In the genomic region with DNA sequence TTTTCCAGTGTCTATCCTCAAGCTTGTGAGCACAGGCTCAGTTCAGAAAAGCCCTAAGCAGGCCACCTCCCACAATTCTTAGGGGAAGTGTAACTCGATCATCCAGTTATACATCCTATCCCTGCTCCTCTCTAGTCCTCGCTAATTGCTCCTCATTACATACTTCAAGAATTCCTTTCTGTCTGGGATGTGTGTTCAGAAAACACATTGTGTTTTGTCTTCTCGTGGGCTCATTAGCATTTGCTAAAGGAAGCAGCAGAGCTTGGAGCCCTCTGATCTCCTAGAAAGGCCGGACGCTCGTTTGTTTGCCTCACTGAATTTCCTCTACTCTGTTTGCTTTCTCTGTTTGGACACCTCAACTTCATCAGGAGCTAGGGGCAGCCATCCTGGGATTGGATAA, we compare ENCODE assay signal across 10 cellular contexts.
A peak's percentile ranks its signal among the peaks of the same experiment; 100 is the strongest.
DNase-seq lines count a peak whose midpoint lies in the region; ATAC-seq, FAIRE-seq and TF ChIP-seq lines count a peak whose summit lies in the region.
"Had no signal": no experiment of that assay in that cellular context is flagged by ENCODE, and none has a peak within 500 bp of the region (broad histone marks: within the 10 kb centered on the region; RNA-seq: fewer than 3 reads in every experiment).

No MANE protein-coding gene starts in this region.

- peaks cover 5% of the 10 kb centered on the region for H3K9me3 Mint-ChIP-seq in endothelial cell (ENCODE audit: unreplicated experiment)

- intact Hi-C loops in pancreas (cut with DNase I), result no loop called here

- no peaks in the 10 kb centered on the region for H3K9me2 ChIP-seq in GM23248 (ENCODE audit: insufficient read depth)

- no peak overlapping the region for H3K4me2 ChIP-seq in GM23248 (ENCODE audit: unreplicated experiment)

- H3K27me3 Mint-ChIP-seq in endothelial cell (ENCODE audit: unreplicated experiment) (peaks cover 2% of the 10 kb centered on the region), T-helper 17 cell (peaks cover 6% of the 10 kb centered on the region)

- FAIRE-seq in pancreas (lab: Jason Lieb, UNC), result no peak

- H3K4me1 Mint-ChIP-seq in endothelial cell (ENCODE audit: unreplicated experiment) (peaks cover 23% of the 10 kb centered on the region), T-helper 17 cell (no peaks in the 10 kb centered on the region)

- H3K4me3 ChIP-seq in GM23248 (no peak overlapping the region), pancreas (no peak overlapping the region)
- H3K4me3 ChIP-seq: transverse colon had no signal

- H4K20me1 ChIP-seq in GM23248 (ENCODE audit: insufficient read depth), result no peaks in the 10 kb centered on the region

- DNase-seq in GM23248 (no peak), NCI-H524 (lab: John Stamatoyannopoulos, UW) (peak; percentile 51 to 72), endothelial cell (ENCODE audit: low spot score) (peak; percentile 37), pancreas (no peak), T-helper 17 cell (no peak), T1000 (lab: John Stamatoyannopoulos, UW) (no peak), ACHN (no peak), HPDE6-E6E7 (ENCODE audit: extremely low spot score) (no peak)
- DNase-seq: left cardiac atrium, transverse colon had no signal

- H3K27ac Mint-ChIP-seq in endothelial cell (ENCODE audit: unreplicated experiment), result peak overlapping the region; percentile 94
- H3K27ac Mint-ChIP-seq in T-helper 17 cell, result no peak overlapping the region

- H3K27me3 ChIP-seq in GM23248 (replicated peaks; ENCODE audit: insufficient read depth) (no peaks in the 10 kb centered on the region), pancreas (no peaks in the 10 kb centered on the region)
- H3K27me3 ChIP-seq: transverse colon had no signal

- H3K79me2 ChIP-seq in GM23248 (ENCODE audit: insufficient read depth), result no peaks in the 10 kb centered on the region

- H3K36me3 Mint-ChIP-seq in endothelial cell (ENCODE audit: low read depth, unreplicated experiment), result no peaks in the 10 kb centered on the region
- no peaks in the 10 kb centered on the region for H3K36me3 Mint-ChIP-seq in T-helper 17 cell (ENCODE audit: low read depth)

- H3K36me3 ChIP-seq in GM23248 (ENCODE audit: low read depth) (no peaks in the 10 kb centered on the region), pancreas (no peaks in the 10 kb centered on the region)
- H3K36me3 ChIP-seq: transverse colon had no signal

- in situ Hi-C loops in GM23248 (cut with MboI), result no loop called here
- in situ Hi-C loops in ACHN (cut with HindIII; ENCODE audit: low pct_ligation_motif_present, low pct_unique_long_range_greater_than_20kb, low sequenced_read_pairs), result no loop called here

- TF ChIP-seq CTCF in endothelial cell (IDR thresholded peaks at IDR 0.05; ENCODE audit: unreplicated experiment) (no peak), pancreas (IDR thresholded peaks at IDR 0.05) (no peak)

- ATAC-seq in pancreas (peak in 3 of 4 donors; percentile 47 to 54 (median 52)), T-helper 17 cell (no peak)

- H2AFZ ChIP-seq in GM23248, result peak overlapping the region; percentile 21; the same call in 1 of the 2 replicates

- H3K4me3 Mint-ChIP-seq in endothelial cell (ENCODE audit: unreplicated experiment) (no peak overlapping the region), T-helper 17 cell (no peak overlapping the region)

- H3K9me3 ChIP-seq in GM23248 (ENCODE audit: low read depth) (no peaks in the 10 kb centered on the region), pancreas (no peaks in the 10 kb centered on the region), T-helper 17 cell (ENCODE audit: control insufficient read depth, low read length, poor library complexity, severe bottlenecking) (no peaks in the 10 kb centered on the region)
- H3K9me3 ChIP-seq: transverse colon had no signal

- WGBS in GM23248 (ENCODE audit: low coverage in 1 of 2, low lambda C conversion rate in 2 of 2, missing lambda C conversion rate in 2 of 2), 2 experiments, result 65 to 66% methylated on average over 6 of the region's 6 CpGs
- 14 to 20% methylated on average over 6 of the region's 6 CpGs for WGBS in pancreas, 2 donors

- H3K4me1 ChIP-seq in GM23248 (ENCODE audit: insufficient read depth), result no peaks in the 10 kb centered on the region
- H3K4me1 ChIP-seq in pancreas, result no peaks in the 10 kb centered on the region
- H3K4me1 ChIP-seq: transverse colon had no signal

- H3K27ac ChIP-seq in GM23248 (no peak overlapping the region), pancreas (peak overlapping the region in 1 of 4 donors; percentile 5)
- H3K27ac ChIP-seq: transverse colon had no signal

- H3F3A ChIP-seq in GM23248 (ENCODE audit: insufficient read depth), result no peaks in the 10 kb centered on the region

- H3K9ac ChIP-seq in GM23248, result no peak overlapping the region

Comparison
In these comparisons a context has a peak if more than half of its experiments do, and no peak if none do; other contexts are left out.
1. DNase-seq: peak in NCI-H524 (2 of 2) and endothelial cell (single experiment); none in GM23248 (single experiment), pancreas (0 of 6), T-helper 17 cell (0 of 3), T1000 (single experiment), ACHN (single experiment) and HPDE6-E6E7 (single experiment).